9 cellular contexts compared by ENCODE assay signal in genomic region chr1:156591181-156591431, GRCh38. TPM values are rescaled to one million over a fixed set of nuclear protein-coding genes. Genes with fewer than 3 reads are reported as not detected.
A peak's percentile ranks its signal among the peaks of the same experiment; 100 is the strongest.
DNase-seq lines count a peak whose midpoint lies in the region; ATAC-seq, FAIRE-seq and TF ChIP-seq lines count a peak whose summit lies in the region.
"Had no signal": no experiment of that assay in that cellular context is flagged by ENCODE, and none has a peak within 500 bp of the region (broad histone marks: within the 10 kb centered on the region; RNA-seq: fewer than 3 reads in every experiment).

No MANE protein-coding gene starts in this region.

- H3K4me3 ChIP-seq in A549, result peak overlapping the region; percentile 72
- peak overlapping the region; percentile 84 for H3K4me3 ChIP-seq in HAP-1
- H3K4me3 ChIP-seq in adipocyte (ENCODE audit: low read length), result peak overlapping the region; percentile 86
- peak overlapping the region; percentile 57 to 81 (median 70) for H3K4me3 ChIP-seq in right lobe of liver
- peak overlapping the region; percentile 91 for H3K4me3 ChIP-seq in upper lobe of right lung

- CTCF ChIA-PET in A549 (lab: Yijun Ruan, JAX), result interaction anchor here (0.6 to 12.5 kb wide), 13 partner anchors 9 to 206 kb away, joined by 3 to 135 read pairs (median 6); partner anchors contain the start of genes MEF2D, NES and TTC24

- no peak for FAIRE-seq in A549 (lab: Jason Lieb, UNC)

- H3K4me1 ChIP-seq in A549 (peaks cover 10% of the 10 kb centered on the region; the same call in 2 of the 3 replicates), HAP-1 (peaks cover 7% of the 10 kb centered on the region), adipocyte (ENCODE audit: control insufficient read depth, insufficient read depth, low read length) (peaks cover 11% of the 10 kb centered on the region), right lobe of liver (peaks cover 0 to 5% (median 0%) of the 10 kb centered on the region in 4 donors), upper lobe of right lung (peaks cover 12% of the 10 kb centered on the region)

- H3K9me3 ChIP-seq in A549, result no peaks in the 10 kb centered on the region
- no peaks in the 10 kb centered on the region for H3K9me3 ChIP-seq in HAP-1
- H3K9me3 ChIP-seq in adipocyte (ENCODE audit: control insufficient read depth, low read length), result no peaks in the 10 kb centered on the region
- no peaks in the 10 kb centered on the region for H3K9me3 ChIP-seq in right lobe of liver
- H3K9me3 ChIP-seq in upper lobe of right lung, result no peaks in the 10 kb centered on the region

- H3K27ac ChIP-seq in A549 (peak overlapping the region; percentile 94 to 98), right lobe of liver (peak overlapping the region; percentile 57 to 77 (median 58)), upper lobe of right lung (peak overlapping the region; percentile 85)

- POLR2A ChIA-PET in A549 (lab: Yijun Ruan, JAX), result interaction anchor here (0.6 to 2.5 kb wide), 10 partner anchors 10 to 134 kb away, joined by 3 to 18 read pairs (median 6); partner anchors contain the start of genes GPATCH4 and MEF2D

- in situ Hi-C loops in HAP-1 (cut with MboI; ENCODE audit: low sequenced_read_pairs), result no loop called here

- TF ChIP-seq CTCF in A549 (IDR thresholded peaks at IDR 0.05) (no peak), right lobe of liver (IDR thresholded peaks at IDR 0.05) (no peak), upper lobe of right lung (IDR thresholded peaks at IDR 0.05) (no peak)

- TF ChIP-seq POLR2A in A549 (IDR thresholded peaks at IDR 0.05; ENCODE audit: low read length) (no peak), right lobe of liver (IDR thresholded peaks at IDR 0.05) (no peak)

- H3K9ac ChIP-seq in adipocyte (ENCODE audit: low read length), result peak overlapping the region; percentile 87

- H3K27me3 ChIP-seq in HAP-1 (ENCODE audit: low read depth) (no peaks in the 10 kb centered on the region), adipocyte (replicated peaks; ENCODE audit: control insufficient read depth, insufficient read depth, low read length) (no peaks in the 10 kb centered on the region), right lobe of liver (no peaks in the 10 kb centered on the region), upper lobe of right lung (no peaks in the 10 kb centered on the region)

- DNase-seq in A549 (ENCODE audit: low read depth in 1 of 2, low spot score in 1 of 2), result no peak
- peak in 1 of 2 experiments; percentile 29 for DNase-seq in HAP-1 (ENCODE audit: low spot score in 2 of 2)
- DNase-seq in adipocyte (ENCODE audit: low read depth), result no peak
- DNase-seq in right lobe of liver, result no peak
- no peak for DNase-seq in upper lobe of right lung
- no peak for DNase-seq in A172 (ENCODE audit: low spot score)

- ATAC-seq in A549 (peak in 1 of 2 experiments; percentile 34; a peak in 4 of 6 replicates), right lobe of liver (no peak), upper lobe of right lung (no peak), GM18867 (IDR thresholded peaks at IDR 0.05; ENCODE audit: unreplicated experiment) (no peak), GM21786 (IDR thresholded peaks at IDR 0.05; ENCODE audit: unreplicated experiment) (no peak)

- TF ChIP-seq EP300 in A549 (IDR thresholded peaks at IDR 0.05), result no peak

- H3K36me3 ChIP-seq in HAP-1 (replicated peaks), result peaks cover 37% of the 10 kb centered on the region
- H3K36me3 ChIP-seq in adipocyte (ENCODE audit: control insufficient read depth, insufficient read depth, low read length, severe bottlenecking), result peaks cover 23% of the 10 kb centered on the region
- H3K36me3 ChIP-seq in right lobe of liver, result peaks cover 0 to 10% (median 0%) of the 10 kb centered on the region in 4 donors
- peaks cover 29% of the 10 kb centered on the region for H3K36me3 ChIP-seq in upper lobe of right lung

- WGBS in A549 (ENCODE audit: missing lambda C conversion rate), result 32% methylated on average over 6 of the region's 6 CpGs
- 33% methylated on average over 6 of the region's 6 CpGs for WGBS in right lobe of liver (ENCODE audit: insufficient coverage, low coverage, low lambda C conversion rate, missing lambda C conversion rate)

- intact Hi-C loops in right lobe of liver (cut with DNase I), result no loop called here
- intact Hi-C loops in upper lobe of right lung (cut with DNase I), result no loop called here

- peak overlapping the region; percentile 87 for H3K4me2 ChIP-seq in A549

- no peak for TF ChIP-seq RAD21 in A549 (conservative IDR thresholded peaks at IDR 0.05 in 1 of 2, IDR thresholded peaks at IDR 0.05 in 1 of 2)

TF ChIP-seq in A549, 52 proteins besides CTCF, POLR2A, EP300 and RAD21 (continues in another document):
- TF ChIP-seq EHF (CRISPR knock-in tag; IDR thresholded peaks at IDR 0.05), result no peak
- TF ChIP-seq FOSL2 (IDR thresholded peaks at IDR 0.05), result no peak
- TF ChIP-seq FOSL2 (CRISPR knock-in tag; IDR thresholded peaks at IDR 0.05), result no peak
- TF ChIP-seq CHD4 (IDR thresholded peaks at IDR 0.05; ENCODE audit: borderline replicate concordance), result no peak
- TF ChIP-seq BCL3 (IDR thresholded peaks at IDR 0.05), result no peak
- no peak for TF ChIP-seq HES2 (IDR thresholded peaks at IDR 0.05)
- no peak for TF ChIP-seq NR3C1 (IDR thresholded peaks at IDR 0.05)
- no peak for TF ChIP-seq BHLHE40 (IDR thresholded peaks at IDR 0.05; ENCODE audit: low read depth, low read length)
- no peak for TF ChIP-seq ATOH8 (CRISPR knock-in tag; IDR thresholded peaks at IDR 0.05; ENCODE audit: low read depth)
- no peak for TF ChIP-seq ZC3H11A (IDR thresholded peaks at IDR 0.05)
- TF ChIP-seq TP53 (CRISPR knock-in tag; IDR thresholded peaks at IDR 0.05), result no peak
- TF ChIP-seq HOXB5 (CRISPR knock-in tag; IDR thresholded peaks at IDR 0.05), result no peak

RNA-seq across cellular contexts. Expression of gene NAXE, which starts 0.5 kb away (rescaled TPM):
- 81.4 and 109 TPM in 2 replicates for polyA plus RNA-seq in A549 (2011; rRNA removed)
- 179 and 191 TPM in 2 replicates for polyA plus RNA-seq in A549 (2012; cell fraction: cytosol; rRNA removed)
- 129 and 136 TPM in 2 replicates for polyA plus RNA-seq in A549 (2012; cell fraction: nucleus; rRNA removed)
- polyA plus RNA-seq in A549 (2017; fragmentation: RNase III; extraction: RNeasy Plus Mini Kit Qiagen cat#74134 plus additional on column Dnase treatment), result 108 to 119 TPM (median 116 TPM) in 3 replicates
- 115 and 124 TPM in 2 replicates for polyA minus RNA-seq in A549 (2011; rRNA and poly(A)+ RNA removed)
- 10 to 100 TPM; 37.7 to 72.3 (median 49.4) TPM for total RNA-seq in right lobe of liver
- 69.2 TPM for total RNA-seq in upper lobe of right lung
- 174 and 204 TPM in 2 replicates for total RNA-seq in A172 (2014; rRNA removed; shearing (Covaris generic))

RNA-seq across cellular contexts. Expression of gene GPATCH4, which starts 10.2 kb away (rescaled TPM):
- polyA plus RNA-seq in A549 (2011; rRNA removed) (68.1 and 76.1 TPM in 2 replicates), A549 (2017; fragmentation: RNase III; extraction: RNeasy Plus Mini Kit Qiagen cat#74134 plus additional on column Dnase treatment) (85.2 to 94.7 TPM (median 85.3 TPM) in 3 replicates)
- polyA plus RNA-seq in A549 (2012; cell fraction: cytosol; rRNA removed), result 40.7 and 41.4 TPM in 2 replicates
- 23.6 and 28.2 TPM in 2 replicates for polyA plus RNA-seq in A549 (2012; cell fraction: nucleus; rRNA removed)
- polyA minus RNA-seq in A549 (2011; rRNA and poly(A)+ RNA removed), result 64.1 and 79.6 TPM in 2 replicates
- total RNA-seq in right lobe of liver (10 to 100 TPM in 4 of 6 experiments, 1 to 10 TPM in 2; 7.0 to 25.3 (median 12.4) TPM), upper lobe of right lung (22.4 TPM)
- total RNA-seq in A172 (2014; rRNA removed; shearing (Covaris generic)), result 53.1 and 54.1 TPM in 2 replicates

RNA-seq across cellular contexts. Expression of gene TTC24, which starts 11.6 kb away (rescaled TPM):
- polyA plus RNA-seq in A549 (2011; rRNA removed) (not detected in 2 replicates), A549 (2017; fragmentation: RNase III; extraction: RNeasy Plus Mini Kit Qiagen cat#74134 plus additional on column Dnase treatment) (not detected in 3 replicates)
- polyA plus RNA-seq in A549 (2012; cell fraction: cytosol; rRNA removed), result not detected in 2 replicates
- polyA plus RNA-seq in A549 (2012; cell fraction: nucleus; rRNA removed), result not detected in 2 replicates
- polyA minus RNA-seq in A549 (2011; rRNA and poly(A)+ RNA removed), result not detected in 2 replicates
- total RNA-seq in right lobe of liver (under 1 TPM in 1 of 6 experiments, not detected in 5; 0.31 TPM), upper lobe of right lung (not detected)
- total RNA-seq in A172 (2014; rRNA removed; shearing (Covaris generic)), result not detected in 2 replicates
- total RNA-seq: glomerular endothelial cell had no signal

RNA-seq across cellular contexts. Expression of gene IQGAP3, which starts 18.7 kb away (rescaled TPM):
- polyA plus RNA-seq in A549 (2011; rRNA removed), result 15.4 and 15.6 TPM in 2 replicates
- polyA plus RNA-seq in A549 (2012; cell fraction: cytosol; rRNA removed), result 14.9 and 16.0 TPM in 2 replicates
- polyA plus RNA-seq in A549 (2012; cell fraction: nucleus; rRNA removed), result 117 and 126 TPM in 2 replicates
- polyA plus RNA-seq in A549 (2017; fragmentation: RNase III; extraction: RNeasy Plus Mini Kit Qiagen cat#74134 plus additional on column Dnase treatment), result 16.0 to 17.0 TPM (median 17.0 TPM) in 3 replicates
- polyA minus RNA-seq in A549 (2011; rRNA and poly(A)+ RNA removed), result 25.3 and 28.1 TPM in 2 replicates
- total RNA-seq in right lobe of liver, result 1 to 10 TPM in 3 of 6 experiments, under 1 TPM in 3; 0.07 to 2.6 (median 0.95) TPM
- 1.3 TPM for total RNA-seq in upper lobe of right lung
- 58.9 and 66.2 TPM in 2 replicates for total RNA-seq in A172 (2014; rRNA removed; shearing (Covaris generic))

RNA-seq across cellular contexts. Expression of gene HAPLN2, which starts 28.1 kb away (rescaled TPM):
- polyA plus RNA-seq in A549 (2011; rRNA removed) (0.11 and 0.23 TPM in 2 replicates), A549 (2017; fragmentation: RNase III; extraction: RNeasy Plus Mini Kit Qiagen cat#74134 plus additional on column Dnase treatment) (0.10 to 0.16 TPM (median 0.13 TPM) in 3 replicates)
- 0.08 and 0.09 TPM in 2 replicates for polyA plus RNA-seq in A549 (2012; cell fraction: cytosol; rRNA removed)
- 1.4 and 1.8 TPM in 2 replicates for polyA plus RNA-seq in A549 (2012; cell fraction: nucleus; rRNA removed)
- polyA minus RNA-seq in A549 (2011; rRNA and poly(A)+ RNA removed), result not detected in 2 replicates
- total RNA-seq in right lobe of liver (not detected), upper lobe of right lung (0.78 TPM)
- total RNA-seq in A172 (2014; rRNA removed; shearing (Covaris generic)), result 0.26 TPM in 1 of 2 replicates, not detected in the other
- total RNA-seq: glomerular endothelial cell had no signal
